In the genomic region with DNA sequence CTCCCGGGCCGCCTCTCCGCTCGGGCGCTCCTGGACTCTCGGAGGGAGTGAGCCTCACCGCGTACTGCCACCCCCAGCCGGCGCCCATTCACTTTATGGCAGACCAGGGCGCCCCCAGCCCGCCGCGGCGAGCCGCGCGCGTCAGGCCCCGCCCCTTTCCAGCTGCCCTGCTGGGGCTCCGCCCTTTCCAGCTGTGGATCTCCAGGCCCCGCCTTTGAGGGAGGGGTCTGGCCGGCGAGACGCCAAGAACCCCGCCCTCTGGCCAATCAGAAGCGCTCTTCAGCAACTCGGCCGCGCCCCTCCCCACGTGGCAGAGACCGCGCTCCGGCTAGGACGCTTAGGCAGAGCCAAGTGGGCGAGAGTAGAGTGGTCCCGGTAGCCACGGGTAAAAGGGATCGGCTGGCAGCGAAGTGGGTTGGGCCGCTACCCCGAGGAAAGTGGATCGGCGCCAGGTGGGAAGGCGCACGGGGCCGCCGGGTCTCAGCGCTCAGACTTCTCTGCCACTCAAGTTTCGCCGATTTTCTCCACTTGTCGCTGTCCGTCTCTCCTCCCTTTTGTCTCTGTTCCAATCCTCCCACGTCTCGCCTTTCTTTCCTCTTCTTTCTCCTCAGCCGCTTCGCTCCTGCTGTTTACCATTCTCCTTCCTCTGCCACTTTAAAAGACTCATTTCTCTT, we compare ENCODE assay signal across 8 cellular contexts. TPM values are rescaled to one million over a fixed set of nuclear protein-coding genes. Genes with fewer than 3 reads are reported as not detected.
DNase-seq lines count a peak whose midpoint lies in the region; ATAC-seq and TF ChIP-seq lines count a peak whose summit lies in the region.

Gene PITX3 (minus strand): TSS at position 69 of the 674 bp plus-strand sequence. CDS start 9,432 bp downstream, outside the sequence.

- no peaks in the 10 kb centered on the region for H3K9me2 ChIP-seq in neural cell (ENCODE audit: insufficient read depth, low read length)

- no peaks in the 10 kb centered on the region for H3F3A ChIP-seq in neural cell (ENCODE audit: insufficient read depth, low read length, poor library complexity, severe bottlenecking)

- ATAC-seq in GM19035 (IDR thresholded peaks at IDR 0.05; ENCODE audit: unreplicated experiment) (peak; percentile 48), HG03571 (IDR thresholded peaks at IDR 0.05; ENCODE audit: unreplicated experiment) (peak; percentile 36), RWPE2 (ENCODE audit: low read depth) (peak; percentile 38)

- H3K27me3 ChIP-seq in RWPE2 (ENCODE audit: insufficient read depth, poor library complexity, severe bottlenecking) (peaks cover 8% of the 10 kb centered on the region), neural cell (ENCODE audit: insufficient read depth, low read depth, low read length) (peaks cover 61% of the 10 kb centered on the region)

- H4K20me1 ChIP-seq in neural cell (ENCODE audit: insufficient read depth): no peaks in the 10 kb centered on the region

- H3K9me3 ChIP-seq in RWPE2 (ENCODE audit: severe bottlenecking) (no peaks in the 10 kb centered on the region), neural cell (ENCODE audit: low read length) (no peaks in the 10 kb centered on the region)

- TF ChIP-seq RAD21 in neural cell (conservative IDR thresholded peaks at IDR 0.05): no peak

- TF ChIP-seq CTCF in RWPE2 (IDR thresholded peaks at IDR 0.05; ENCODE audit: poor library complexity, severe bottlenecking) (peak; percentile 9), neural cell (IDR thresholded peaks at IDR 0.05; ENCODE audit: poor library complexity, severe bottlenecking) (peak; percentile 25)

- H3K4me1 ChIP-seq in RWPE2 (ENCODE audit: insufficient read depth, poor library complexity, severe bottlenecking): peaks cover 11% of the 10 kb centered on the region

- H3K4me3 ChIP-seq in RWPE2 (ENCODE audit: severe bottlenecking) (peak within 1 kb of the TSS; percentile 35), neural cell (ENCODE audit: low read length) (peak within 1 kb of the TSS; percentile 72)

- peak within 1 kb of the TSS; percentile 73 for H3K4me2 ChIP-seq in neural cell (ENCODE audit: low read length)

- TF ChIP-seq EP300 in neural cell (conservative IDR thresholded peaks at IDR 0.05; ENCODE audit: poor library complexity, severe bottlenecking): no peak

- H2AFZ ChIP-seq in neural cell (ENCODE audit: low read depth, low read length): no peak within 1 kb of the TSS

- DNase-seq in Ammon's horn (ENCODE audit: low spot score) (peak; percentile 77), RWPE2 (ENCODE audit: low spot score) (peak; percentile 90), fibroblast of the conjunctiva (ENCODE audit: low read depth) (peak; percentile 86)
- peak; percentile 96 for DNase-seq in activated effector memory CD4-positive, alpha-beta T cell treated with anti-CD3 and anti-CD28 coated beads, Interleukin-2, amount 50 U/mL, for 16 hours
- DNase-seq in stimulated activated naive CD4-positive, alpha-beta T cell treated with Interleukin-2 at 50 U/mL for 16 hours (lab: John Stamatoyannopoulos, UW): peak; percentile 90

- no peaks in the 10 kb centered on the region for H3K36me3 ChIP-seq in RWPE2 (ENCODE audit: low read depth)
- no peaks in the 10 kb centered on the region for H3K36me3 ChIP-seq in neural cell (ENCODE audit: insufficient read depth, low read length)

- H3K9ac ChIP-seq in neural cell (ENCODE audit: low read length): no peak within 1 kb of the TSS

- H3K79me2 ChIP-seq in neural cell (replicated peaks; ENCODE audit: insufficient read depth, low read length): peaks cover 11% of the 10 kb centered on the region

- H3K27ac ChIP-seq in RWPE2 (ENCODE audit: poor library complexity, severe bottlenecking) (no peak within 1 kb of the TSS), neural cell (ENCODE audit: low read length) (no peak within 1 kb of the TSS)

TF ChIP-seq in neural cell, 6 proteins besides CTCF, POLR2A, EP300 and RAD21:
- TF ChIP-seq MXI1 (conservative IDR thresholded peaks at IDR 0.05; ENCODE audit: poor library complexity, severe bottlenecking) (peak; percentile 92), REST (IDR thresholded peaks at IDR 0.05; ENCODE audit: borderline replicate concordance) (no peak)

RNA-seq across cellular contexts. Expression of gene PITX3, which starts in this region (rescaled TPM):
- not detected in 2 replicates for polyA plus RNA-seq in neural cell
- polyA minus RNA-seq in neural cell: not detected in 2 replicates
